In genomic region chr5:10387690-10388089, GRCh38 we compare ENCODE assay signal across 1 cellular context.
A peak's percentile ranks its signal among the peaks of the same experiment; 100 is the strongest.
TF ChIP-seq lines count a peak whose summit lies in the region.

No MANE protein-coding gene starts in this region.

TF ChIP-seq in K562, 482 proteins besides CTCF, POLR2A, EP300 and RAD21:
- TF ChIP-seq POLR2H (tag; IDR thresholded peaks at IDR 0.05; ENCODE audit: low read depth): 0 out of 2 replicates have a peak, but pooled peaks have one; percentile 11
- no peak for TF ChIP-seq TEAD4 (IDR thresholded peaks at IDR 0.05; ENCODE audit: low read length)
- TF ChIP-seq TEAD4 (CRISPR knock-in tag; IDR thresholded peaks at IDR 0.05; ENCODE audit: borderline replicate concordance): no peak
- no peak for TF ChIP-seq IFI16 (CRISPR knock-in tag; IDR thresholded peaks at IDR 0.05)
